8 cellular contexts compared by ENCODE assay signal in genomic region chr20:10433014-10433622, GRCh38. TPM values are rescaled to one million over a fixed set of nuclear protein-coding genes. Genes with fewer than 3 reads are reported as not detected.
DNase-seq lines count a peak whose midpoint lies in the region; ATAC-seq and TF ChIP-seq lines count a peak whose summit lies in the region.

No MANE protein-coding gene starts in this region.

- H3K9me2 ChIP-seq in neural cell (ENCODE audit: insufficient read depth, low read length) = no peaks in the 10 kb centered on the region

- TF ChIP-seq EP300 in neural cell (conservative IDR thresholded peaks at IDR 0.05; ENCODE audit: poor library complexity, severe bottlenecking) = no peak

- H4K20me1 ChIP-seq in neural cell (ENCODE audit: insufficient read depth) = no peaks in the 10 kb centered on the region

- H3K4me1 ChIP-seq in NT2/D1 (ENCODE audit: insufficient read depth, insufficient read length) = no peaks in the 10 kb centered on the region
- H3K4me1 ChIP-seq in endocrine pancreas (ENCODE audit: control insufficient read depth, insufficient read depth, low read length) = peaks cover 19% of the 10 kb centered on the region

- no peak for ATAC-seq in GM18511 (IDR thresholded peaks at IDR 0.05; ENCODE audit: unreplicated experiment)
- no peak for ATAC-seq in GM21447 (IDR thresholded peaks at IDR 0.05; ENCODE audit: unreplicated experiment)
- no peak for ATAC-seq in HG03442 (IDR thresholded peaks at IDR 0.05; ENCODE audit: unreplicated experiment)

- H3K4me2 ChIP-seq in neural cell (ENCODE audit: low read length) = peak overlapping the region; percentile 59

- DNase-seq in Daoy (ENCODE audit: low read depth) (peak; percentile 4), NT2/D1 (ENCODE audit: low read depth, low spot score) (no peak), T1000 (lab: John Stamatoyannopoulos, UW) (no peak)

- H3K9ac ChIP-seq in NT2/D1 (ENCODE audit: insufficient read length, low read depth) = peak overlapping the region; percentile 93
- peak overlapping the region; percentile 95 for H3K9ac ChIP-seq in endocrine pancreas (ENCODE audit: control insufficient read depth, insufficient read depth, low read length)
- H3K9ac ChIP-seq in neural cell (ENCODE audit: low read length) = peak overlapping the region; percentile 87

- peaks cover 10% of the 10 kb centered on the region for H3K36me3 ChIP-seq in NT2/D1 (ENCODE audit: insufficient read depth, insufficient read length, low read length)
- H3K36me3 ChIP-seq in endocrine pancreas (ENCODE audit: control insufficient read depth, insufficient read depth, low read length) = no peaks in the 10 kb centered on the region
- H3K36me3 ChIP-seq in neural cell (ENCODE audit: insufficient read depth, low read length) = no peaks in the 10 kb centered on the region

- H3K9me3 ChIP-seq in NT2/D1 (ENCODE audit: insufficient read depth, low read length) (no peaks in the 10 kb centered on the region), endocrine pancreas (ENCODE audit: control insufficient read depth, low read length) (no peaks in the 10 kb centered on the region), neural cell (ENCODE audit: low read length) (no peaks in the 10 kb centered on the region)

- TF ChIP-seq RAD21 in neural cell (conservative IDR thresholded peaks at IDR 0.05) = no peak

- H3F3A ChIP-seq in neural cell (ENCODE audit: insufficient read depth, low read length, poor library complexity, severe bottlenecking) = no peaks in the 10 kb centered on the region

- H3K4me3 ChIP-seq in NT2/D1 (ENCODE audit: insufficient read length, low read depth) (peak overlapping the region; percentile 93), endocrine pancreas (ENCODE audit: control insufficient read depth, insufficient read depth, low read length) (peak overlapping the region; percentile 85), neural cell (ENCODE audit: low read length) (peak overlapping the region; percentile 87)

- H3K79me2 ChIP-seq in neural cell (replicated peaks; ENCODE audit: insufficient read depth, low read length) = peaks cover 19% of the 10 kb centered on the region

- H3K27me3 ChIP-seq in NT2/D1 (ENCODE audit: insufficient read depth, insufficient read length) = no peaks in the 10 kb centered on the region
- no peaks in the 10 kb centered on the region for H3K27me3 ChIP-seq in endocrine pancreas (ENCODE audit: control insufficient read depth, insufficient read depth, low read length)
- H3K27me3 ChIP-seq in neural cell (ENCODE audit: insufficient read depth, low read depth, low read length) = no peaks in the 10 kb centered on the region

- no peak for TF ChIP-seq CTCF in neural cell (IDR thresholded peaks at IDR 0.05; ENCODE audit: poor library complexity, severe bottlenecking)

- peak overlapping the region; percentile 71 for H2AFZ ChIP-seq in neural cell (ENCODE audit: low read depth, low read length)

- peak overlapping the region; percentile 87 for H3K27ac ChIP-seq in neural cell (ENCODE audit: low read length)

TF ChIP-seq in neural cell, 6 proteins besides CTCF, POLR2A, EP300 and RAD21:
- TF ChIP-seq MXI1 (conservative IDR thresholded peaks at IDR 0.05; ENCODE audit: poor library complexity, severe bottlenecking) (no peak), EZH2 (IDR thresholded peaks at IDR 0.05; ENCODE audit: borderline replicate concordance, insufficient read depth, low read length, poor library complexity, severe bottlenecking) (no peak), TAF1 (IDR thresholded peaks at IDR 0.05; ENCODE audit: low read depth) (no peak), REST (IDR thresholded peaks at IDR 0.05; ENCODE audit: borderline replicate concordance) (no peak), POLR2AphosphoS5 (IDR thresholded peaks at IDR 0.05) (no peak), SMC3 (conservative IDR thresholded peaks at IDR 0.05; ENCODE audit: poor library complexity) (no peak)

RNA-seq across cellular contexts. Expression of gene MKKS, which starts 0.9 kb away (rescaled TPM):
- total RNA-seq in Daoy (2014; rRNA removed; shearing (Covaris generic)) = 6.4 and 7.1 TPM in 2 replicates
- 28.0 and 29.6 TPM in 2 replicates for polyA plus RNA-seq in neural cell
- polyA minus RNA-seq in neural cell = 16.1 and 21.0 TPM in 2 replicates

RNA-seq across cellular contexts. Expression of gene SLX4IP, which starts 2.0 kb away (rescaled TPM):
- total RNA-seq in Daoy (2014; rRNA removed; shearing (Covaris generic)) = 3.1 and 3.6 TPM in 2 replicates
- 6.4 and 8.2 TPM in 2 replicates for polyA plus RNA-seq in neural cell
- polyA minus RNA-seq in neural cell = 12.9 and 16.6 TPM in 2 replicates
